ENCODE assay signal across 31 cellular contexts in genomic region chrX:82362990-82363389, GRCh38.
DNase-seq lines count a peak whose midpoint lies in the region; ATAC-seq, FAIRE-seq and TF ChIP-seq lines count a peak whose summit lies in the region.
"Had no signal": no experiment of that assay in that cellular context is flagged by ENCODE, and none has a peak within 500 bp of the region (broad histone marks: within the 10 kb centered on the region; RNA-seq: fewer than 3 reads in every experiment).

No MANE protein-coding gene starts in this region.

- in situ Hi-C loops in HepG2 (cut with HindIII; ENCODE audit: extremely low pct_ligation_motif_present, low pct_unique_long_range_greater_than_20kb) = no loop called here

- FAIRE-seq in HepG2 (lab: Jason Lieb, UNC) (no peak), bronchial epithelial cell (lab: Jason Lieb, UNC) (peak; percentile 43), pancreas (lab: Jason Lieb, UNC) (no peak)
- FAIRE-seq: A204.1, D721Med had no signal

- 60% methylated on average over 1 of the region's 1 CpG for WGBS in right lobe of liver (ENCODE audit: insufficient coverage, low coverage, low lambda C conversion rate, missing lambda C conversion rate)
- WGBS in HepG2 (ENCODE audit: low lambda C conversion rate) = 40% methylated on average over 1 of the region's 1 CpG
- 93 to 100% methylated on average over 1 of the region's 1 CpG for WGBS in pancreas, 2 donors

- H3K79me2 ChIP-seq in HepG2 (ENCODE audit: insufficient read depth, low read length) = no peaks in the 10 kb centered on the region

- no peak overlapping the region for H2AFZ ChIP-seq in HepG2 (ENCODE audit: low read length)

- CTCF ChIA-PET in HepG2 (lab: Yijun Ruan, JAX; ENCODE audit: low intra/inter-chr PET ratio, low total read pairs) = no interaction called here

- H3K9me3 ChIP-seq in right lobe of liver = no peaks in the 10 kb centered on the region
- peaks cover 32% of the 10 kb centered on the region for H3K9me3 ChIP-seq in HepG2 (ENCODE audit: low read length)
- no peaks in the 10 kb centered on the region for H3K9me3 ChIP-seq in pancreas
- H3K9me3 ChIP-seq: A549; BE2C; BLaER1; BLaER1 treated with 17β-estradiol and CSF1 and Interleukin-3, amounts not matched to agents 10 nM and 100 nM; Caco-2 had no signal

- ATAC-seq in right lobe of liver = peak; percentile 45 to 58 (median 58)
- no peak for ATAC-seq in HepG2
- ATAC-seq in left lobe of liver = peak; percentile 61
- ATAC-seq in pancreas = no peak
- ATAC-seq: A549; CD8-positive, alpha-beta T cell had no signal

- no peak for TF ChIP-seq CTCF in right lobe of liver (IDR thresholded peaks at IDR 0.05)
- no peak for TF ChIP-seq CTCF in HepG2 (CRISPR knock-in tag; IDR thresholded peaks at IDR 0.05)
- no peak for TF ChIP-seq CTCF in bronchial epithelial cell (IDR thresholded peaks at IDR 0.05; ENCODE audit: insufficient read depth, low read length, severe bottlenecking)
- TF ChIP-seq CTCF in pancreas (IDR thresholded peaks at IDR 0.05) = no peak

- H4K20me1 ChIP-seq in HepG2 (ENCODE audit: insufficient read depth, low read length) = no peaks in the 10 kb centered on the region
- H4K20me1 ChIP-seq: BLaER1; BLaER1 treated with 17β-estradiol and CSF1 and Interleukin-3, amounts not matched to agents 10 nM and 100 nM had no signal

- H3K27ac ChIP-seq in right lobe of liver (no peak overlapping the region), HepG2 (ENCODE audit: extremely low read length, insufficient read depth, low read length) (no peak overlapping the region), pancreas (no peak overlapping the region)
- H3K27ac ChIP-seq: 22Rv1; A549; BLaER1; BLaER1 treated with 17β-estradiol and CSF1 and Interleukin-3, amounts not matched to agents 10 nM and 100 nM; C4-2B had no signal

- TF ChIP-seq POLR2A in right lobe of liver (IDR thresholded peaks at IDR 0.05) = no peak
- TF ChIP-seq POLR2A in HepG2 (IDR thresholded peaks at IDR 0.05; ENCODE audit: insufficient read depth in 1 of 2, low read depth in 2 of 2, low read length in 2 of 2) = no peak

- no peak overlapping the region for H3K9ac ChIP-seq in HepG2 (ENCODE audit: insufficient read depth, low read depth, low read length)
- H3K9ac ChIP-seq: BLaER1; BLaER1 treated with 17β-estradiol and CSF1 and Interleukin-3, amounts not matched to agents 10 nM and 100 nM had no signal

- H3K36me3 ChIP-seq in right lobe of liver = no peaks in the 10 kb centered on the region
- no peaks in the 10 kb centered on the region for H3K36me3 ChIP-seq in HepG2 (replicated peaks in 1 of 2; ENCODE audit: control insufficient read depth in 1 of 2, insufficient read depth in 2 of 2, low read length in 2 of 2)
- no peaks in the 10 kb centered on the region for H3K36me3 ChIP-seq in bronchial epithelial cell (ENCODE audit: control insufficient read depth, insufficient read depth, low read length)
- H3K36me3 ChIP-seq in pancreas = no peaks in the 10 kb centered on the region
- H3K36me3 ChIP-seq: BE2C; BLaER1; BLaER1 treated with 17β-estradiol and CSF1 and Interleukin-3, amounts not matched to agents 10 nM and 100 nM had no signal

- H3K4me3 ChIP-seq in right lobe of liver (no peak overlapping the region), HepG2 (replicated peaks in 1 of 3; ENCODE audit: insufficient read depth in 1 of 3, low read depth in 2 of 3, low read length in 3 of 3) (no peak overlapping the region), bronchial epithelial cell (ENCODE audit: low read depth, low read length) (no peak overlapping the region), pancreas (no peak overlapping the region)
- H3K4me3 ChIP-seq: A549; BLaER1; BLaER1 treated with 17β-estradiol and CSF1 and Interleukin-3, amounts not matched to agents 10 nM and 100 nM had no signal

- H3K4me1 ChIP-seq in right lobe of liver (no peaks in the 10 kb centered on the region), HepG2 (ENCODE audit: insufficient read depth, low read length) (no peaks in the 10 kb centered on the region), pancreas (no peaks in the 10 kb centered on the region)
- H3K4me1 ChIP-seq: A549; BE2C; BLaER1; BLaER1 treated with 17β-estradiol and CSF1 and Interleukin-3, amounts not matched to agents 10 nM and 100 nM; Caco-2 had no signal

- DNase-seq in right lobe of liver = no peak
- DNase-seq in HepG2 (ENCODE audit: low spot score) = no peak
- DNase-seq in bronchial epithelial cell (ENCODE audit: low read depth) = no peak
- DNase-seq in left lobe of liver (ENCODE audit: low spot score) = no peak
- DNase-seq in pancreas = no peak
- no peak for DNase-seq in NCI-H2171 (lab: John Stamatoyannopoulos, UW)
- DNase-seq: 8988T; ACHN; AML-193; BE2C; C1 segment of cervical spinal cord; Caco-2; Calu3; CD4-positive, alpha-beta memory T cell; CD4-positive, alpha-beta T cell; CD4-positive, CD25-positive, alpha-beta regulatory T cell; CD8-positive, alpha-beta memory T cell; CD8-positive, alpha-beta T cell; COR-L47; DMS 273 treated with DMSO at 0.1 percent for 48 hours; DMS79; DMS79 treated with DMSO at 0.1 percent for 48 hours; DND-41; EL had no signal

- no TSS peak for BruUV-seq in HepG2 (replicated peaks; lab: Mats Ljungman, UMichigan)

- TF ChIP-seq RAD21 in HepG2 (CRISPR knock-in tag; IDR thresholded peaks at IDR 0.05) = no peak

- TF ChIP-seq EP300 in HepG2 (IDR thresholded peaks at IDR 0.05; ENCODE audit: low read depth in 2 of 2, low read length in 2 of 2) (no peak), HepG2 (CRISPR knock-in tag; IDR thresholded peaks at IDR 0.05; ENCODE audit: borderline replicate concordance) (no peak)

- H3K27me3 ChIP-seq in right lobe of liver (no peaks in the 10 kb centered on the region), HepG2 (ENCODE audit: control insufficient read depth in 1 of 2, insufficient read depth in 2 of 2, low read length in 2 of 2) (no peaks in the 10 kb centered on the region), bronchial epithelial cell (ENCODE audit: control insufficient read depth, insufficient read depth, low read length) (no peaks in the 10 kb centered on the region), pancreas (peaks cover 0 to 13% (median 0%) of the 10 kb centered on the region in 4 donors)
- H3K27me3 ChIP-seq: BE2C had no signal

- intact Hi-C loops in right lobe of liver (cut with DNase I) = no loop called here
- intact Hi-C loops in HepG2 (cut with micrococcal nuclease; ENCODE audit: unreplicated experiment) = no loop called here
- intact Hi-C loops in pancreas (cut with DNase I) = no loop called here

- POLR2A ChIA-PET in HepG2 (lab: Yijun Ruan, JAX) = no interaction called here

- no peak overlapping the region for H3K4me2 ChIP-seq in HepG2 (ENCODE audit: low read depth, low read length)
- H3K4me2 ChIP-seq: A549; BLaER1; BLaER1 treated with 17β-estradiol and CSF1 and Interleukin-3, amounts not matched to agents 10 nM and 100 nM had no signal

TF ChIP-seq in HepG2, 621 proteins besides CTCF, POLR2A, EP300 and RAD21 (continues in another document):
- TF ChIP-seq ZNF251 (CRISPR knock-in tag; IDR thresholded peaks at IDR 0.05) = no peak
- TF ChIP-seq KDM6A (CRISPR knock-in tag; IDR thresholded peaks at IDR 0.05; ENCODE audit: low read depth) = no peak
- TF ChIP-seq, protein P1, sequence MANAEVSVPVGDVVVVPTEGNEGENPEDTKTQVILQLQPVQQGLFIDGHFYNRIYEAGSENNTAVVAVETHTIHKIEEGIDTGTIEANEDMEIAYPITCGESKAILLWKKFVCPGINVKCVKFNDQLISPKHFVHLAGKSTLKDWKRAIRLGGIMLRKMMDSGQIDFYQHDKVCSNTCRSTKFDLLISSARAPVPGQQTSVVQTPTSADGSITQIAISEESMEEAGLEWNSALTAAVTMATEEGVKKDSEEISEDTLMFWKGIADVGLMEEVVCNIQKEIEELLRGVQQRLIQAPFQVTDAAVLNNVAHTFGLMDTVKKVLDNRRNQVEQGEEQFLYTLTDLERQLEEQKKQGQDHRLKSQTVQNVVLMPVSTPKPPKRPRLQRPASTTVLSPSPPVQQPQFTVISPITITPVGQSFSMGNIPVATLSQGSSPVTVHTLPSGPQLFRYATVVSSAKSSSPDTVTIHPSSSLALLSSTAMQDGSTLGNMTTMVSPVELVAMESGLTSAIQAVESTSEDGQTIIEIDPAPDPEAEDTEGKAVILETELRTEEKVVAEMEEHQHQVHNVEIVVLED (CRISPR knock-in tag; IDR thresholded peaks at IDR 0.05; ENCODE audit: borderline replicate concordance) = no peak
- TF ChIP-seq ZNF224 (CRISPR knock-in tag; IDR thresholded peaks at IDR 0.05) = no peak
- no peak for TF ChIP-seq ZBTB46 (CRISPR knock-in tag; IDR thresholded peaks at IDR 0.05; ENCODE audit: borderline replicate concordance)
- TF ChIP-seq NFRKB (IDR thresholded peaks at IDR 0.05) = no peak

Comparison
In these comparisons a context has a peak if more than half of its experiments do, and no peak if none do; other contexts are left out.
1. ATAC-seq: peak in right lobe of liver (4 of 4) and left lobe of liver (single experiment); none in HepG2 (single experiment) and pancreas (0 of 4).